In the genomic region with DNA sequence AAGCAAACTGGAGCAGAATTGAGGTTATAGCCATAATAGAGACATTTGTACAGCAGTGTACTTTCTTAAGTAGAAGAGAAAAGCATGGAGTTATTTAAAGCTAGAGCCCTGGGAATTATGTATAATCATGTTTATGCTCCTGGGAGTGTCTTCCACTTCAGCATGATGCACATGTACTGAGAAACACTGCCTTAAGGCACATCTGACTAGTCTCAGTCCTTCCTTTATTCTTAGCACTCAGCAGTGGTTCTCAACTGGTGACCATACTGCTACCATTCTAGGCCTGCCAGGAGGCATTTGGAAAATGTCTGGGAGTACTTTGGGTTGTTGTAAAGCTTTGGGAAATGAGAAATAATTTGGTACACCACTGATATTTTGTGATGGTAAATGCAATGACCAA, we compare ENCODE assay signal across 1 cellular context.
TF ChIP-seq lines count a peak whose summit lies in the region.

No MANE protein-coding gene starts in this region.

TF ChIP-seq in IMR-90, 13 proteins besides CTCF, POLR2A, EP300 and RAD21:
- TF ChIP-seq RFX5 (IDR thresholded peaks at IDR 0.05; ENCODE audit: low read depth, low read length) (no peak), NFE2L2 (IDR thresholded peaks at IDR 0.05; ENCODE audit: low read depth, low read length) (no peak), ELK1 (IDR thresholded peaks at IDR 0.05; ENCODE audit: borderline replicate concordance, low read depth, low read length) (no peak), CHD1 (IDR thresholded peaks at IDR 0.05; ENCODE audit: low read depth, low read length) (no peak), MAZ (IDR thresholded peaks at IDR 0.05; ENCODE audit: borderline replicate concordance, low read depth, low read length) (no peak)
TF ChIP-seq in IMR-90: peak in this region for 0.
